13 cellular contexts compared by ENCODE assay signal in genomic region chr21:45902292-45902995, GRCh38.
DNase-seq lines count a peak whose midpoint lies in the region; ATAC-seq and TF ChIP-seq lines count a peak whose summit lies in the region.
"Had no signal": no experiment of that assay in that cellular context is flagged by ENCODE, and none has a peak within 500 bp of the region (broad histone marks: within the 10 kb centered on the region; RNA-seq: fewer than 3 reads in every experiment).

No MANE protein-coding gene starts in this region.

- CTCF ChIA-PET in activated CD4-positive, alpha-beta T cell treated with anti-CD3 and anti-CD28 coated beads, Interleukin-2, amount 10 ng/mL, durations not matched to agents 7 days and 5 days (lab: Charles Lee), result no interaction called here

- TF ChIP-seq CTCF in natural killer cell (IDR thresholded peaks at IDR 0.05), result no peak

- H3K9me3 Mint-ChIP-seq in activated CD4-positive, alpha-beta T cell treated with anti-CD3 and anti-CD28 coated beads, Interleukin-2, amount 10 ng/mL, durations not matched to agents 7 days and 5 days, result no peaks in the 10 kb centered on the region
- no peaks in the 10 kb centered on the region for H3K9me3 Mint-ChIP-seq in natural killer cell treated with Interleukin-12 subunit alpha and Interleukin-12 subunit beta and Interleukin-15 and Interleukin-18, amount 100 ng/mL, for 72 hours
- no peaks in the 10 kb centered on the region for H3K9me3 Mint-ChIP-seq in natural killer cell
- H3K9me3 Mint-ChIP-seq: CD4-positive, alpha-beta T cell; GM23338 had no signal

- H3K27ac Mint-ChIP-seq in activated CD4-positive, alpha-beta T cell treated with anti-CD3 and anti-CD28 coated beads, Interleukin-2, amount 10 ng/mL, durations not matched to agents 7 days and 5 days, result peak overlapping the region; percentile 41
- H3K27ac Mint-ChIP-seq in natural killer cell treated with Interleukin-12 subunit alpha and Interleukin-12 subunit beta and Interleukin-15 and Interleukin-18, amount 100 ng/mL, for 72 hours, result no peak overlapping the region
- no peak overlapping the region for H3K27ac Mint-ChIP-seq in natural killer cell
- H3K27ac Mint-ChIP-seq: CD4-positive, alpha-beta T cell; GM23338 had no signal

- H3K27me3 Mint-ChIP-seq in activated CD4-positive, alpha-beta T cell treated with anti-CD3 and anti-CD28 coated beads, Interleukin-2, amount 10 ng/mL, durations not matched to agents 7 days and 5 days, result no peaks in the 10 kb centered on the region
- H3K27me3 Mint-ChIP-seq in natural killer cell treated with Interleukin-12 subunit alpha and Interleukin-12 subunit beta and Interleukin-15 and Interleukin-18, amount 100 ng/mL, for 72 hours, result no peaks in the 10 kb centered on the region
- no peaks in the 10 kb centered on the region for H3K27me3 Mint-ChIP-seq in natural killer cell (ENCODE audit: low read depth in 2 of 2)
- H3K27me3 Mint-ChIP-seq: CD4-positive, alpha-beta T cell had no signal

- intact Hi-C loops in natural killer cell (cut with micrococcal nuclease), result no loop called here
- intact Hi-C loops in sciatic nerve (cut with DNase I), result no loop called here

- H3K4me3 Mint-ChIP-seq in activated CD4-positive, alpha-beta T cell treated with anti-CD3 and anti-CD28 coated beads, Interleukin-2, amount 10 ng/mL, durations not matched to agents 7 days and 5 days, result no peak overlapping the region
- no peak overlapping the region for H3K4me3 Mint-ChIP-seq in natural killer cell treated with Interleukin-12 subunit alpha and Interleukin-12 subunit beta and Interleukin-15 and Interleukin-18, amount 100 ng/mL, for 72 hours
- no peak overlapping the region for H3K4me3 Mint-ChIP-seq in natural killer cell
- H3K4me3 Mint-ChIP-seq: CD4-positive, alpha-beta T cell; GM23338 had no signal

- H3K4me1 Mint-ChIP-seq in activated CD4-positive, alpha-beta T cell treated with anti-CD3 and anti-CD28 coated beads, Interleukin-2, amount 10 ng/mL, durations not matched to agents 7 days and 5 days, result no peaks in the 10 kb centered on the region
- H3K4me1 Mint-ChIP-seq in natural killer cell treated with Interleukin-12 subunit alpha and Interleukin-12 subunit beta and Interleukin-15 and Interleukin-18, amount 100 ng/mL, for 72 hours (ENCODE audit: low read depth in 2 of 2), result no peaks in the 10 kb centered on the region
- H3K4me1 Mint-ChIP-seq in natural killer cell, result no peaks in the 10 kb centered on the region
- H3K4me1 Mint-ChIP-seq: GM23338 had no signal

- ATAC-seq in natural killer cell treated with Interleukin-12 subunit alpha and Interleukin-12 subunit beta and Interleukin-15 and Interleukin-18, amount 100 ng/mL, for 72 hours, result no peak
- ATAC-seq in natural killer cell (no peak), sciatic nerve (no peak)
- ATAC-seq: A549, GM23338 had no signal

- POLR2A ChIA-PET in activated CD4-positive, alpha-beta T cell treated with anti-CD3 and anti-CD28 coated beads, Interleukin-2, amount 10 ng/mL, durations not matched to agents 7 days and 5 days (lab: Charles Lee), result no interaction called here

- no peaks in the 10 kb centered on the region for H3K36me3 Mint-ChIP-seq in activated CD4-positive, alpha-beta T cell treated with anti-CD3 and anti-CD28 coated beads, Interleukin-2, amount 10 ng/mL, durations not matched to agents 7 days and 5 days (ENCODE audit: low read depth)
- H3K36me3 Mint-ChIP-seq in natural killer cell treated with Interleukin-12 subunit alpha and Interleukin-12 subunit beta and Interleukin-15 and Interleukin-18, amount 100 ng/mL, for 72 hours, result no peaks in the 10 kb centered on the region
- no peaks in the 10 kb centered on the region for H3K36me3 Mint-ChIP-seq in natural killer cell

- no peak for DNase-seq in activated CD4-positive, alpha-beta T cell treated with anti-CD3 and anti-CD28 coated beads, Interleukin-2, amount 10 ng/mL, durations not matched to agents 7 days and 5 days
- DNase-seq in activated CD4-positive, alpha-beta T cell treated with anti-CD3 and anti-CD28 coated beads for 48 hours, result no peak
- DNase-seq in natural killer cell treated with Interleukin-12 subunit alpha and Interleukin-12 subunit beta and Interleukin-15 and Interleukin-18, amount 100 ng/mL, for 72 hours (ENCODE audit: low spot score), result peak; percentile 39
- DNase-seq in natural killer cell (no peak), sciatic nerve (ENCODE audit: low spot score) (peak; percentile 48), NCI-H2227 treated with DMSO at 0.1 percent for 48 hours (lab: John Stamatoyannopoulos, UW) (no peak), mucosa of gallbladder (ENCODE audit: low spot score) (no peak)
- DNase-seq: AML-193; Caco-2; CD4-positive, alpha-beta T cell; HCEC 1CT had no signal

Comparison
In these comparisons a context has a peak if more than half of its experiments do, and no peak if none do; other contexts are left out.
1. DNase-seq: peak in natural killer cell treated with Interleukin-12 subunit alpha and Interleukin-12 subunit beta and Interleukin-15 and Interleukin-18, amount 100 ng/mL, for 72 hours (single experiment) and sciatic nerve (single experiment); none in activated CD4-positive, alpha-beta T cell treated with anti-CD3 and anti-CD28 coated beads, Interleukin-2, amount 10 ng/mL, durations not matched to agents 7 days and 5 days (single experiment), activated CD4-positive, alpha-beta T cell treated with anti-CD3 and anti-CD28 coated beads for 48 hours (single experiment), natural killer cell (single experiment), NCI-H2227 treated with DMSO at 0.1 percent for 48 hours (single experiment) and mucosa of gallbladder (single experiment).